In the genomic region with DNA sequence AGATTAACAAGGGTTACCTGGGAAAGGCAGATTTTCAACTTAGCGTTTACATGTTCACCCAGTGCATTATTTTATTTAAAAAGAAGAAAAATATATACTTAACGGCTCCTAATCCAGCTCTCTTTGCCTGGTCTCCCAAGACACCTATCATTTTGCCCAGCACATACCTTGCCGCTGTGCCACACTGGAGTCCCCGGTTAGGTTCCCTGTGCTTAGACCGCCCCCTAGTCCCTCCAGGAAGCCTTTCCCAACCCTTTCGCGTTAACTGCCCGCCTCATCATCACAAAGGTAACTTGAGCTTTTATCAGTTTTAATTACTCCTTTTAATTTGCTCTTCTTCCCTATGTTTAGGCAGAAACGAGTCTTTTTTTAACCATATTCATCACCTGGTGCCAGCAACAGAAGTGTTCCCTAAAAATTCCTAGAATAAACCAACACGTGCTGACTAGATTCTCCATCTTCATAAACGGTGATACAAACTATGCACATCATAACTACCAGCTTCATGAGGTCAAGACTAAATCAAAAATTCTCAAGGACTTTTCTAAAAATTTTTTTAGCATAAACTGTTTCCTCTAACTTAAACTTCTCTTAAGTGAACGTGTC, we compare ENCODE assay signal across 8 cellular contexts.
DNase-seq lines count a peak whose midpoint lies in the region; ATAC-seq and TF ChIP-seq lines count a peak whose summit lies in the region.

No MANE protein-coding gene starts in this region.

- H3K4me2 ChIP-seq in MM.1S (ENCODE audit: low read depth, low read length), result peak overlapping the region; percentile 37; the same call in 1 of the 2 replicates

- no peaks in the 10 kb centered on the region for H3K27me3 ChIP-seq in MM.1S (replicated peaks; ENCODE audit: insufficient read depth, low read length)
- H3K27me3 ChIP-seq in adipocyte (replicated peaks; ENCODE audit: control insufficient read depth, insufficient read depth, low read length), result no peaks in the 10 kb centered on the region

- no peaks in the 10 kb centered on the region for H4K20me1 ChIP-seq in MM.1S (ENCODE audit: insufficient read depth, low read length)

- H3K9me3 ChIP-seq in MM.1S (replicated peaks; ENCODE audit: insufficient read depth, low read length) (no peaks in the 10 kb centered on the region), adipocyte (ENCODE audit: control insufficient read depth, low read length) (no peaks in the 10 kb centered on the region)

- no peak for ATAC-seq in GM18502 (IDR thresholded peaks at IDR 0.05; ENCODE audit: poor library complexity, unreplicated experiment)

- H3F3A ChIP-seq in MM.1S (ENCODE audit: insufficient read depth, low read length), result peaks cover 34% of the 10 kb centered on the region

- H3K4me1 ChIP-seq in MM.1S (ENCODE audit: low read length) (no peaks in the 10 kb centered on the region), adipocyte (ENCODE audit: control insufficient read depth, insufficient read depth, low read length) (peaks cover 28% of the 10 kb centered on the region)

- H3K79me2 ChIP-seq in MM.1S (ENCODE audit: low read length), result no peaks in the 10 kb centered on the region

- peak overlapping the region; percentile 45; the same call in 1 of the 2 replicates for H3K4me3 ChIP-seq in MM.1S (ENCODE audit: low read length)
- peak overlapping the region; percentile 79 for H3K4me3 ChIP-seq in adipocyte (ENCODE audit: low read length)
- H3K4me3 ChIP-seq in skeletal muscle cell (ENCODE audit: low read depth, low read length), result peak overlapping the region; percentile 58

- peak; percentile 53 for DNase-seq in DMS79 treated with DMSO at 0.1 percent for 48 hours (lab: John Stamatoyannopoulos, UW)
- DNase-seq in MM.1S, result no peak
- peak; percentile 35 for DNase-seq in adipocyte (ENCODE audit: low read depth)
- peak; percentile 23 for DNase-seq in iPS DF 19.7 (ENCODE audit: low read depth, low spot score)
- no peak for DNase-seq in skeletal muscle cell (ENCODE audit: low read depth)
- no peak for DNase-seq in dedifferentiated amniotic fluid mesenchymal stem cell (ENCODE audit: extremely low spot score)
- DNase-seq in stimulated activated naive CD4-positive, alpha-beta T cell (lab: John Stamatoyannopoulos, UW), result no peak

- TF ChIP-seq CTCF in MM.1S (IDR thresholded peaks at IDR 0.05; ENCODE audit: low read length), result no peak

- H3K9ac ChIP-seq in MM.1S (ENCODE audit: low read length) (no peak overlapping the region), adipocyte (ENCODE audit: low read length) (peak overlapping the region; percentile 84)

- peak overlapping the region; percentile 9; the same call in 1 of the 2 replicates for H2AFZ ChIP-seq in MM.1S (ENCODE audit: low read length)

- H3K36me3 ChIP-seq in MM.1S (replicated peaks; ENCODE audit: insufficient read depth, low read length) (no peaks in the 10 kb centered on the region; the same call in 1 of the 2 replicates), adipocyte (ENCODE audit: control insufficient read depth, insufficient read depth, low read length, severe bottlenecking) (peaks cover 48% of the 10 kb centered on the region)

- no peaks in the 10 kb centered on the region for H3K9me2 ChIP-seq in MM.1S (replicated peaks; ENCODE audit: insufficient read depth, low read length)

- no peak overlapping the region for H3K27ac ChIP-seq in MM.1S (ENCODE audit: low read length)

Comparison
In these comparisons a context has a peak if more than half of its experiments do, and no peak if none do; other contexts are left out.
1. DNase-seq: peak in DMS79 treated with DMSO at 0.1 percent for 48 hours (single experiment), adipocyte (single experiment) and iPS DF 19.7 (single experiment); none in MM.1S (single experiment), skeletal muscle cell (single experiment), dedifferentiated amniotic fluid mesenchymal stem cell (single experiment) and stimulated activated naive CD4-positive, alpha-beta T cell (0 of 6).
2. Peak in every context shown above with its lines, with median percentiles within 50 percentile points of each other: H3K4me3 ChIP-seq.